ENCODE assay signal across 29 cellular contexts in genomic region chr11:32888805-32889204, GRCh38. TPM values are rescaled to one million over a fixed set of nuclear protein-coding genes. Genes with fewer than 3 reads are reported as not detected.
DNase-seq lines count a peak whose midpoint lies in the region; ATAC-seq and TF ChIP-seq lines count a peak whose summit lies in the region.
"Had no signal": no experiment of that assay in that cellular context is flagged by ENCODE, and none has a peak within 500 bp of the region (broad histone marks: within the 10 kb centered on the region; RNA-seq: fewer than 3 reads in every experiment).

No MANE protein-coding gene starts in this region.

- no peak overlapping the region for H3K4me3 ChIP-seq in breast epithelium
- H3K4me3 ChIP-seq in fibroblast of the aortic adventitia (ENCODE audit: low read depth, low read length): no peak overlapping the region
- H3K4me3 ChIP-seq: cardiac muscle cell, gastrocnemius medialis, lung, SK-N-MC, upper lobe of left lung had no signal

- DNase-seq in MCF 10A (ENCODE audit: unreplicated experiment): peak; percentile 3
- no peak for DNase-seq in breast epithelium (ENCODE audit: low spot score in 2 of 2)
- peak; percentile 20 for DNase-seq in astrocyte of the hippocampus (ENCODE audit: low read depth, low spot score)
- DNase-seq in fibroblast of the aortic adventitia (ENCODE audit: low read depth): peak; percentile 55
- DNase-seq in stromal cell of bone marrow (ENCODE audit: low read depth): peak; percentile 33
- DNase-seq in HEK293T (ENCODE audit: extremely low spot score): no peak
- no peak for DNase-seq in iPS-NIHi11 (ENCODE audit: low spot score)
- DNase-seq: activated CD4-positive, alpha-beta T cell treated with anti-CD3 and anti-CD28 coated beads, Interleukin-2, amount 50 U/mL, for 1 hour; activated CD8-positive, alpha-beta memory T cell treated with anti-CD3 and anti-CD28 coated beads, Interleukin-2, amount 50 U/mL, for 48 hours; activated effector memory CD4-positive, alpha-beta T cell treated with Interleukin-2 at 50 U/mL for 16 hours; activated naive CD8-positive, alpha-beta T cell treated with anti-CD3 and anti-CD28 coated beads, Interleukin-2, amount 50 U/mL, for 24 hours; gastrocnemius medialis; KBM-7; MV-4-11; NCI-H2171 treated with DMSO at 0.1 percent for 48 hours; NCI-H526; nucleus accumbens; RPMI8226; stimulated activated naive CD8-positive, alpha-beta T cell treated with anti-CD3 and anti-CD28 coated beads, Interleukin-15, amount 100 ng/mL, for 72 hours; T-helper 2 cell had no signal

- CTCF ChIA-PET in MCF 10A (lab: Yijun Ruan, JAX): interaction anchor here (0.6 to 2.1 kb wide), 3 partner anchors 51 to 205 kb away, joined by 3 to 7 read pairs (median 3); no protein-coding TSS in a partner anchor
- CTCF ChIA-PET in HEK293T (lab: Yijun Ruan, JAX): no interaction called here

- POLR2A ChIA-PET in MCF 10A (lab: Yijun Ruan, JAX): no interaction called here
- POLR2A ChIA-PET in HEK293T (lab: Yijun Ruan, JAX): no interaction called here

- H3K36me3 ChIP-seq in breast epithelium: no peaks in the 10 kb centered on the region
- H3K36me3 ChIP-seq: cardiac muscle cell, gastrocnemius medialis, upper lobe of left lung had no signal

- no TSS peak for BruUV-seq in MCF 10A (replicated peaks; lab: Mats Ljungman, UMichigan)

- H3K27me3 ChIP-seq in breast epithelium: no peaks in the 10 kb centered on the region
- H3K27me3 ChIP-seq: cardiac muscle cell, gastrocnemius medialis, upper lobe of left lung had no signal

- no peak for TF ChIP-seq POLR2A in breast epithelium (IDR thresholded peaks at IDR 0.05)

- H3K27me3 Mint-ChIP-seq in MCF 10A (ENCODE audit: insufficient read depth, unreplicated experiment): no peaks in the 10 kb centered on the region
- H3K27me3 Mint-ChIP-seq: activated naive CD8-positive, alpha-beta T cell treated with anti-CD3 and anti-CD28 coated beads, Interleukin-2, amount 50 U/mL, for 24 hours; stimulated activated naive CD8-positive, alpha-beta T cell treated with anti-CD3 and anti-CD28 coated beads, Interleukin-15, amount 100 ng/mL, for 72 hours had no signal

- intact Hi-C loops in MCF 10A (cut with micrococcal nuclease) (no loop called here), breast epithelium (cut with DNase I; ENCODE audit: low total_unique reads) (no loop called here)

- H3K4me1 ChIP-seq in breast epithelium: no peaks in the 10 kb centered on the region

- ATAC-seq in HG02973 (IDR thresholded peaks at IDR 0.05; ENCODE audit: unreplicated experiment): no peak
- ATAC-seq: activated naive CD8-positive, alpha-beta T cell treated with anti-CD3 and anti-CD28 coated beads, Interleukin-2, amount 50 U/mL, for 24 hours; gastrocnemius medialis; stimulated activated naive CD8-positive, alpha-beta T cell treated with anti-CD3 and anti-CD28 coated beads, Interleukin-15, amount 100 ng/mL, for 72 hours had no signal

- H3K27ac ChIP-seq in breast epithelium: no peak overlapping the region
- H3K27ac ChIP-seq: 22Rv1, cardiac muscle cell, gastrocnemius medialis, SK-N-MC, upper lobe of left lung, VCaP had no signal

- H3K4me1 Mint-ChIP-seq in MCF 10A (ENCODE audit: insufficient read depth, unreplicated experiment): peaks cover 7% of the 10 kb centered on the region

- TF ChIP-seq CTCF in MCF 10A (IDR thresholded peaks at IDR 0.05; ENCODE audit: unreplicated experiment) (no peak), breast epithelium (IDR thresholded peaks at IDR 0.05) (no peak), fibroblast of the aortic adventitia (IDR thresholded peaks at IDR 0.05; ENCODE audit: insufficient read depth, low read length) (no peak)

- no peak overlapping the region for H3K4me3 Mint-ChIP-seq in MCF 10A (ENCODE audit: unreplicated experiment)
- H3K4me3 Mint-ChIP-seq: activated naive CD8-positive, alpha-beta T cell treated with anti-CD3 and anti-CD28 coated beads, Interleukin-2, amount 50 U/mL, for 24 hours; CD14-positive monocyte; dendritic cell treated with granulocyte-macrophage colony-stimulating factor and Interleukin-4, amounts not matched to agents 40 ng/mL and 50 ng/mL, for 4 days; stimulated activated naive CD8-positive, alpha-beta T cell treated with anti-CD3 and anti-CD28 coated beads, Interleukin-15, amount 100 ng/mL, for 72 hours had no signal

- no peaks in the 10 kb centered on the region for H3K9me3 Mint-ChIP-seq in MCF 10A (ENCODE audit: unreplicated experiment)
- H3K9me3 Mint-ChIP-seq: activated naive CD8-positive, alpha-beta T cell treated with anti-CD3 and anti-CD28 coated beads, Interleukin-2, amount 50 U/mL, for 24 hours; dendritic cell treated with granulocyte-macrophage colony-stimulating factor and Interleukin-4, amounts not matched to agents 40 ng/mL and 50 ng/mL, for 4 days; stimulated activated naive CD8-positive, alpha-beta T cell treated with anti-CD3 and anti-CD28 coated beads, Interleukin-15, amount 100 ng/mL, for 72 hours had no signal

- H3K9me3 ChIP-seq in breast epithelium: no peaks in the 10 kb centered on the region
- H3K9me3 ChIP-seq: gastrocnemius medialis, upper lobe of left lung had no signal

- no peak overlapping the region for H3K27ac Mint-ChIP-seq in MCF 10A (ENCODE audit: low read depth, unreplicated experiment)
- H3K27ac Mint-ChIP-seq: activated naive CD8-positive, alpha-beta T cell treated with anti-CD3 and anti-CD28 coated beads, Interleukin-2, amount 50 U/mL, for 24 hours; dendritic cell treated with granulocyte-macrophage colony-stimulating factor and Interleukin-4, amounts not matched to agents 40 ng/mL and 50 ng/mL, for 4 days; stimulated activated naive CD8-positive, alpha-beta T cell treated with anti-CD3 and anti-CD28 coated beads, Interleukin-15, amount 100 ng/mL, for 72 hours had no signal

- peaks cover 13% of the 10 kb centered on the region for H3K36me3 Mint-ChIP-seq in MCF 10A (ENCODE audit: insufficient read depth, unreplicated experiment)
- H3K36me3 Mint-ChIP-seq: CD14-positive monocyte had no signal

TF ChIP-seq in HEK293T, 16 proteins besides CTCF, POLR2A, EP300 and RAD21:
- TF ChIP-seq SP1 (IDR thresholded peaks at IDR 0.05) (no peak), ZNF384 (IDR thresholded peaks at IDR 0.05) (no peak), NFRKB (IDR thresholded peaks at IDR 0.05) (no peak), L3MBTL2 (conservative IDR thresholded peaks at IDR 0.05) (no peak), ARNT (IDR thresholded peaks at IDR 0.05) (no peak), FOXK2 (IDR thresholded peaks at IDR 0.05) (no peak), PKNOX1 (IDR thresholded peaks at IDR 0.05) (no peak), CTBP1 (IDR thresholded peaks at IDR 0.05; ENCODE audit: borderline replicate concordance) (no peak), TARDBP (IDR thresholded peaks at IDR 0.05) (no peak)

RNA-seq across cellular contexts. Expression of gene QSER1, which starts 3.8 kb away (rescaled TPM):
- total RNA-seq in MCF 10A (2022) (34.0 and 39.3 TPM in 2 replicates), breast epithelium (10 to 100 TPM; 34.4 to 55.3 (median 40.6) TPM), fibroblast of the aortic adventitia (ENCODE audit: low replicate concordance) (18.8 and 38.1 TPM in 2 replicates)

RNA-seq across cellular contexts. Expression of gene PRRG4, which starts 59.1 kb away (rescaled TPM):
- total RNA-seq in MCF 10A (2022) (1.1 and 1.2 TPM in 2 replicates), breast epithelium (10 to 100 TPM in 1 of 3 donors, 1 to 10 TPM in 2; 2.2 to 25.5 (median 9.5) TPM), fibroblast of the aortic adventitia (ENCODE audit: low replicate concordance) (0.36 and 0.49 TPM in 2 replicates)
- total RNA-seq: cardiac muscle cell had no signal

Comparison
In these comparisons a context has a peak if more than half of its experiments do, and no peak if none do; other contexts are left out.
1. DNase-seq: peak in MCF 10A (single experiment), astrocyte of the hippocampus (single experiment), fibroblast of the aortic adventitia (single experiment) and stromal cell of bone marrow (single experiment); none in breast epithelium (0 of 2), HEK293T (single experiment) and iPS-NIHi11 (single experiment).